In the genomic region with DNA sequence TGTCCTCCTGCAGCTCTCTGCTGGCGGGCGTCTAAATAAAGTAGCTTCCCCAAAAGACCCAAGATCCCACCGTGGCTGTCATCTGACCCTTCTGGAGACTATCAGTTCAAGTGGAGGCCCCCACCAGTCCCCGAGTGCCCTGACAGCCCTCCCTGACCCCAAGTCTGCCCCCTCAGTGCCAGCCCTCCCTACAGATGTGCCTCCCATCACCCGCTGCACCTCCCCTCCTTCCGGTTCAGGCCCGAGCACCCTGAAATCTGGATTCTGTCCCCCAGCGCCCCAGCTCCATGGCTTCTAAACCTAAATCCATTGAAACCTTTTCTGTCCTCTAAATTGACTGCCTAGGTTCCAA, we compare ENCODE assay signal across 8 cellular contexts. TPM values are rescaled to one million over a fixed set of nuclear protein-coding genes. Genes with fewer than 3 reads are reported as not detected.
DNase-seq lines count a peak whose midpoint lies in the region; ATAC-seq and TF ChIP-seq lines count a peak whose summit lies in the region.

No MANE protein-coding gene starts in this region.

- H3K4ac ChIP-seq in IMR-90 (ENCODE audit: low read depth, low read length), result peak overlapping the region; percentile 36; the same call in 1 of the 2 replicates

- H3K9me1 ChIP-seq in IMR-90 (ENCODE audit: insufficient read depth, low read length), result peaks cover 14% of the 10 kb centered on the region

- no peaks in the 10 kb centered on the region for H3K9me3 ChIP-seq in CD8-positive, alpha-beta T cell (ENCODE audit: low read length)
- H3K9me3 ChIP-seq in IMR-90 (ENCODE audit: control insufficient read depth, insufficient read depth, low read length) (no peaks in the 10 kb centered on the region), iPS-18a (ENCODE audit: control insufficient read depth, low read depth, low read length) (no peaks in the 10 kb centered on the region)

- H3K36me3 ChIP-seq in CD8-positive, alpha-beta T cell (ENCODE audit: insufficient read depth, low read length), result peaks cover 15% of the 10 kb centered on the region
- H3K36me3 ChIP-seq in IMR-90 (ENCODE audit: control insufficient read depth, insufficient read depth, low read length) (peaks cover 12% of the 10 kb centered on the region), iPS-18a (ENCODE audit: control insufficient read depth, low read depth, low read length) (peaks cover 10% of the 10 kb centered on the region)

- no peaks in the 10 kb centered on the region for H4K20me1 ChIP-seq in IMR-90 (ENCODE audit: insufficient read depth, low read length)

- peaks cover 56% of the 10 kb centered on the region for H3K36me3 Mint-ChIP-seq in CD8-positive, alpha-beta T cell
- H3K36me3 Mint-ChIP-seq in activated naive CD8-positive, alpha-beta T cell treated with anti-CD3 and anti-CD28 coated beads, Interleukin-2, amount 50 U/mL, for 24 hours (ENCODE audit: low read depth), result peaks cover 32% of the 10 kb centered on the region

- H3K23ac ChIP-seq in IMR-90 (ENCODE audit: low read depth, low read length), result peak overlapping the region; percentile 32; the same call in 1 of the 2 replicates

- no TSS peak for BruUV-seq in IMR-90 (replicated peaks; lab: Mats Ljungman, UMichigan)

- H3K4me2 ChIP-seq in IMR-90 (ENCODE audit: low read depth, low read length), result peak overlapping the region; percentile 90

- H3K18ac ChIP-seq in IMR-90 (ENCODE audit: low read depth, low read length), result no peak overlapping the region

- peak in 5 of 7 experiments; percentile 40 to 73 (median 44) for DNase-seq in CD8-positive, alpha-beta T cell
- DNase-seq in IMR-90 (no peak), NCI-H128 (lab: John Stamatoyannopoulos, UW; ENCODE audit: unreplicated experiment) (no peak), NCI-H446 treated with DMSO at 0.1 percent for 48 hours (lab: John Stamatoyannopoulos, UW) (no peak)
- DNase-seq in activated naive CD8-positive, alpha-beta T cell treated with anti-CD3 and anti-CD28 coated beads, Interleukin-2, amount 50 U/mL, for 24 hours, result peak; percentile 54
- peak; percentile 29 for DNase-seq in stimulated activated CD4-positive, alpha-beta T cell treated with anti-CD3 and anti-CD28 coated beads, Interleukin-4, amount 100 ng/mL, for 24 hours

- H3K4me1 ChIP-seq in CD8-positive, alpha-beta T cell (ENCODE audit: insufficient read depth, low read length), result peaks cover 42% of the 10 kb centered on the region
- peaks cover 2% of the 10 kb centered on the region for H3K4me1 ChIP-seq in IMR-90 (ENCODE audit: control insufficient read depth, insufficient read depth, low read length)
- H3K4me1 ChIP-seq in iPS-18a (ENCODE audit: control insufficient read depth, low read depth, low read length), result peaks cover 5% of the 10 kb centered on the region

- peak overlapping the region; percentile 69 for H3K9ac ChIP-seq in IMR-90 (ENCODE audit: low read depth, low read length)
- peak overlapping the region; percentile 28 for H3K9ac ChIP-seq in iPS-18a (ENCODE audit: low read length)

- H3K14ac ChIP-seq in IMR-90 (replicated peaks; ENCODE audit: low read depth, low read length), result peak overlapping the region; percentile 50; the same call in 1 of the 2 replicates

- H4K5ac ChIP-seq in IMR-90 (ENCODE audit: low read depth, low read length), result no peak overlapping the region

- peak overlapping the region; percentile 84 for H3K4me3 ChIP-seq in CD8-positive, alpha-beta T cell (ENCODE audit: low read depth, low read length)
- H3K4me3 ChIP-seq in IMR-90 (ENCODE audit: insufficient read depth, low read depth, low read length) (peak overlapping the region; percentile 89), iPS-18a (ENCODE audit: low read length) (peak overlapping the region; percentile 63)

- peak overlapping the region; percentile 6 for H2AK9ac ChIP-seq in IMR-90 (replicated peaks; ENCODE audit: low read depth, low read length, poor library complexity)

- H3K9me3 Mint-ChIP-seq in CD8-positive, alpha-beta T cell, result no peaks in the 10 kb centered on the region
- H3K9me3 Mint-ChIP-seq in activated naive CD8-positive, alpha-beta T cell treated with anti-CD3 and anti-CD28 coated beads, Interleukin-2, amount 50 U/mL, for 24 hours, result no peaks in the 10 kb centered on the region

- peak; percentile 49 for ATAC-seq in CD8-positive, alpha-beta T cell
- ATAC-seq in IMR-90 (ENCODE audit: low read depth), result no peak
- peak; percentile 35 for ATAC-seq in activated naive CD8-positive, alpha-beta T cell treated with anti-CD3 and anti-CD28 coated beads, Interleukin-2, amount 50 U/mL, for 24 hours
- no peak for ATAC-seq in HG03135 (IDR thresholded peaks at IDR 0.05; ENCODE audit: unreplicated experiment)

- 23% methylated on average over 7 of the region's 8 CpGs; no CpG with 5 or more reads in 1 of the 2 experiments for whole genome bisulfite sequencing in IMR-90 (ENCODE audit: extremely low coverage in 2 of 2, insufficient read length in 1 of 2), 2 experiments

- dilution Hi-C loops in IMR-90 (cut with HindIII; ENCODE audit: low sequenced_read_pairs, unreplicated experiment), result no loop called here

- no peak for TF ChIP-seq POLR2A in IMR-90 (IDR thresholded peaks at IDR 0.05; ENCODE audit: low read depth, low read length)

- POLR2A ChIA-PET in CD8-positive, alpha-beta T cell (lab: Charles Lee), result interaction anchor here (0.7 to 3.1 kb wide), 10 partner anchors 13 to 213 kb away, joined by 3 to 14 read pairs (median 4); a partner anchor contains a TSS
- POLR2A ChIA-PET in IMR-90 (lab: Charles Lee; ENCODE audit: unreplicated experiment), result interaction anchor here (0.6 kb wide), 1 partner anchor 12 kb away, joined by 4 read pairs; no protein-coding TSS in a partner anchor

- no peak overlapping the region; the same call in 1 of the 2 replicates for H2BK120ac ChIP-seq in IMR-90 (ENCODE audit: low read depth, low read length)

- intact Hi-C loops in CD8-positive, alpha-beta T cell (cut with DNase I, micrococcal nuclease), result loop anchor here (1.0 to 5.0 kb wide), 5 partner anchors 34 to 96 kb away; a partner anchor contains a TSS
- intact Hi-C loops in IMR-90 (cut with micrococcal nuclease), result no loop called here

- H4K91ac ChIP-seq in IMR-90 (ENCODE audit: insufficient read depth, low read depth, low read length), result peak overlapping the region; percentile 45; the same call in 1 of the 2 replicates

- H3K27ac Mint-ChIP-seq in CD8-positive, alpha-beta T cell, result peak overlapping the region; percentile 95
- peak overlapping the region; percentile 94 for H3K27ac Mint-ChIP-seq in activated naive CD8-positive, alpha-beta T cell treated with anti-CD3 and anti-CD28 coated beads, Interleukin-2, amount 50 U/mL, for 24 hours

- H3K27me3 ChIP-seq in CD8-positive, alpha-beta T cell (ENCODE audit: insufficient read depth, low read length), result no peaks in the 10 kb centered on the region
- no peaks in the 10 kb centered on the region for H3K27me3 ChIP-seq in IMR-90 (ENCODE audit: control insufficient read depth, insufficient read depth, low read length)
- H3K27me3 ChIP-seq in iPS-18a (ENCODE audit: control insufficient read depth, insufficient read depth, low read length), result peaks cover 27% of the 10 kb centered on the region

- TF ChIP-seq CTCF in CD8-positive, alpha-beta T cell (IDR thresholded peaks at IDR 0.05), result no peak
- no peak for TF ChIP-seq CTCF in IMR-90 (conservative IDR thresholded peaks at IDR 0.05; ENCODE audit: low read depth, low read length)

- peaks cover 24 to 32% of the 10 kb centered on the region in 2 experiments for H3K79me1 ChIP-seq in IMR-90 (ENCODE audit: low read depth in 1 of 2, low read length in 2 of 2)

- no peak overlapping the region for H2BK15ac ChIP-seq in IMR-90 (ENCODE audit: low read depth, low read length)

- in situ Hi-C loops in IMR-90 (cut with MboI; ENCODE audit: low sequenced_read_pairs), result no loop called here

- H3K27ac ChIP-seq in CD8-positive, alpha-beta T cell (ENCODE audit: low read depth, low read length), result peak overlapping the region; percentile 70
- peak overlapping the region; percentile 86 for H3K27ac ChIP-seq in IMR-90 (ENCODE audit: insufficient read depth, low read length)
- no peak overlapping the region for H3K27ac ChIP-seq in iPS-18a (ENCODE audit: low read length)

- H3K4me1 Mint-ChIP-seq in CD8-positive, alpha-beta T cell (ENCODE audit: low read depth), result peaks cover 61% of the 10 kb centered on the region
- peaks cover 47% of the 10 kb centered on the region for H3K4me1 Mint-ChIP-seq in activated naive CD8-positive, alpha-beta T cell treated with anti-CD3 and anti-CD28 coated beads, Interleukin-2, amount 50 U/mL, for 24 hours

- H2BK5ac ChIP-seq in IMR-90 (ENCODE audit: low read depth, low read length, poor library complexity, severe bottlenecking), result peak overlapping the region; percentile 66

- no peak overlapping the region for H2BK20ac ChIP-seq in IMR-90 (ENCODE audit: low read depth, low read length)

- peak overlapping the region; percentile 96 for H2AFZ ChIP-seq in IMR-90 (replicated peaks; ENCODE audit: low read length, poor library complexity)

- H3K27me3 Mint-ChIP-seq in CD8-positive, alpha-beta T cell (ENCODE audit: low read depth), result no peaks in the 10 kb centered on the region
- H3K27me3 Mint-ChIP-seq in activated naive CD8-positive, alpha-beta T cell treated with anti-CD3 and anti-CD28 coated beads, Interleukin-2, amount 50 U/mL, for 24 hours, result no peaks in the 10 kb centered on the region

- peak overlapping the region; percentile 93 for H3K4me3 Mint-ChIP-seq in CD8-positive, alpha-beta T cell
- peak overlapping the region; percentile 96 for H3K4me3 Mint-ChIP-seq in activated naive CD8-positive, alpha-beta T cell treated with anti-CD3 and anti-CD28 coated beads, Interleukin-2, amount 50 U/mL, for 24 hours

- peak overlapping the region; percentile 34 to 78; a peak in 1 of 4 replicates for H4K8ac ChIP-seq in IMR-90 (ENCODE audit: low read depth in 2 of 2, low read length in 2 of 2)

- H2AK5ac ChIP-seq in IMR-90 (ENCODE audit: low read depth, low read length), result peak overlapping the region; percentile 7

- H3K56ac ChIP-seq in IMR-90 (ENCODE audit: extremely low read depth, insufficient read depth, low read length), result peak overlapping the region; percentile 26; the same call in 1 of the 2 replicates

- CTCF ChIA-PET in CD8-positive, alpha-beta T cell (lab: Charles Lee), result interaction anchor here (1.0 to 2.9 kb wide), 7 partner anchors 16 to 178 kb away, joined by 3 to 10 read pairs (median 4); a partner anchor contains a TSS
- CTCF ChIA-PET in IMR-90 (lab: Yijun Ruan, JAX), result no interaction called here

- no peak for TF ChIP-seq RAD21 in IMR-90 (IDR thresholded peaks at IDR 0.05; ENCODE audit: low read length)

RNA-seq across cellular contexts. Expression of a gene that starts 0.6 kb away (rescaled TPM):
- 1 to 10 TPM; 7.4 to 8.2 TPM for total RNA-seq in CD8-positive, alpha-beta T cell
- total RNA-seq in IMR-90 (2012; rRNA removed), result 40.8 and 45.2 TPM in 2 replicates
- 19.0 and 20.1 TPM in 2 replicates for polyA plus RNA-seq in IMR-90 (2012; rRNA removed)
- 14.0 and 20.3 TPM in 2 replicates for polyA plus RNA-seq in IMR-90 (2012; cell fraction: cytosol; rRNA removed)
- 4.2 and 13.3 TPM in 2 replicates for polyA plus RNA-seq in IMR-90 (2012; cell fraction: nucleus; rRNA removed; ENCODE audit: low replicate concordance)

RNA-seq across cellular contexts. Expression of a gene that starts 37.0 kb away (rescaled TPM):
- total RNA-seq in CD8-positive, alpha-beta T cell, result 10 to 100 TPM; 21.9 to 30.0 TPM
- 6.3 and 7.2 TPM in 2 replicates for total RNA-seq in IMR-90 (2012; rRNA removed)
- polyA plus RNA-seq in IMR-90 (2012; rRNA removed), result 10.9 and 13.9 TPM in 2 replicates
- 4.7 and 5.3 TPM in 2 replicates for polyA plus RNA-seq in IMR-90 (2012; cell fraction: cytosol; rRNA removed)
- 3.4 and 12.2 TPM in 2 replicates for polyA plus RNA-seq in IMR-90 (2012; cell fraction: nucleus; rRNA removed; ENCODE audit: low replicate concordance)

RNA-seq across cellular contexts. Expression of a gene that starts 58.0 kb away (rescaled TPM):
- 10 to 100 TPM; 15.1 to 18.6 TPM for total RNA-seq in CD8-positive, alpha-beta T cell
- total RNA-seq in IMR-90 (2012; rRNA removed), result 9.9 and 12.8 TPM in 2 replicates
- polyA plus RNA-seq in IMR-90 (2012; rRNA removed), result 5.9 and 7.8 TPM in 2 replicates
- polyA plus RNA-seq in IMR-90 (2012; cell fraction: cytosol; rRNA removed), result 5.6 and 7.5 TPM in 2 replicates
- 1.5 and 2.8 TPM in 2 replicates for polyA plus RNA-seq in IMR-90 (2012; cell fraction: nucleus; rRNA removed; ENCODE audit: low replicate concordance)

Comparison
In these comparisons a context has a peak if more than half of its experiments do, and no peak if none do; other contexts are left out.
1. ATAC-seq: peak in CD8-positive, alpha-beta T cell (single experiment) and activated naive CD8-positive, alpha-beta T cell treated with anti-CD3 and anti-CD28 coated beads, Interleukin-2, amount 50 U/mL, for 24 hours (single experiment); none in IMR-90 (single experiment) and HG03135 (single experiment).
2. DNase-seq: peak in CD8-positive, alpha-beta T cell (5 of 7), activated naive CD8-positive, alpha-beta T cell treated with anti-CD3 and anti-CD28 coated beads, Interleukin-2, amount 50 U/mL, for 24 hours (single experiment) and stimulated activated CD4-positive, alpha-beta T cell treated with anti-CD3 and anti-CD28 coated beads, Interleukin-4, amount 100 ng/mL, for 24 hours (single experiment); none in IMR-90 (single experiment), NCI-H128 (single experiment) and NCI-H446 treated with DMSO at 0.1 percent for 48 hours (single experiment).
3. Peak in every context shown above with its lines, with median percentiles within 50 percentile points of each other: H3K4me3 ChIP-seq.